Comparison of ENCODE assay signal across 8 cellular contexts in genomic region chr12:7219599-7220243, GRCh38. TPM values are rescaled to one million over a fixed set of nuclear protein-coding genes. Genes with fewer than 3 reads are reported as not detected.
DNase-seq lines count a peak whose midpoint lies in the region; ATAC-seq, FAIRE-seq and TF ChIP-seq lines count a peak whose summit lies in the region.

No MANE protein-coding gene starts in this region.

- H3K4me3 ChIP-seq in WI38 (ENCODE audit: low read depth, low read length) (no peak overlapping the region), cardiac fibroblast (replicated peaks in 1 of 2; ENCODE audit: low read depth in 2 of 2, low read length in 2 of 2) (no peak overlapping the region), kidney epithelial cell (ENCODE audit: low read depth, low read length) (no peak overlapping the region)

- DNase-seq in NCI-H2171 treated with DMSO at 0.1 percent for 48 hours (lab: John Stamatoyannopoulos, UW) (peak; percentile 99), cardiac fibroblast (ENCODE audit: low read depth in 2 of 2) (peak; percentile 83 to 85), kidney epithelial cell (ENCODE audit: low read depth) (peak; percentile 23)
- peak; percentile 68 for DNase-seq in stimulated activated CD4-positive, alpha-beta T cell treated with anti-CD3 and anti-CD28 coated beads, Interleukin-1b, Interleukin-23, amount 100 ng/mL, for 48 hours

- FAIRE-seq in A204.1 (lab: Jason Lieb, UNC) = peak; percentile 92

- H3K27me3 ChIP-seq in kidney epithelial cell (ENCODE audit: control insufficient read depth, insufficient read depth, low read length) = peaks cover 6% of the 10 kb centered on the region

- peak; percentile 73 for TF ChIP-seq CTCF in WI38 (IDR thresholded peaks at IDR 0.05; ENCODE audit: low read depth, low read length)
- peak; percentile 93 for TF ChIP-seq CTCF in cardiac fibroblast (IDR thresholded peaks at IDR 0.05; ENCODE audit: low read depth, low read length)
- TF ChIP-seq CTCF in kidney epithelial cell (IDR thresholded peaks at IDR 0.05; ENCODE audit: insufficient read depth, low read length, poor library complexity, severe bottlenecking) = peak; percentile 91

- H3K36me3 ChIP-seq in kidney epithelial cell (ENCODE audit: control insufficient read depth, insufficient read depth, low read length) = no peaks in the 10 kb centered on the region

- ATAC-seq in GM18909 (IDR thresholded peaks at IDR 0.05; ENCODE audit: poor library complexity, unreplicated experiment) (peak; percentile 41), GM19324 (IDR thresholded peaks at IDR 0.05; ENCODE audit: low FRiP score, unreplicated experiment) (no peak)

RNA-seq across cellular contexts. Expression of gene PEX5, which starts 30.2 kb away (rescaled TPM):
- total RNA-seq in kidney epithelial cell = 25.0 and 32.1 TPM in 2 replicates

Comparison
In these comparisons a context has a peak if more than half of its experiments do, and no peak if none do; other contexts are left out.
1. DNase-seq: peak in every context shown above with its lines; median percentile 99 in NCI-H2171 treated with DMSO at 0.1 percent for 48 hours; 84 in cardiac fibroblast; 68 in stimulated activated CD4-positive, alpha-beta T cell treated with anti-CD3 and anti-CD28 coated beads, Interleukin-1b, Interleukin-23, amount 100 ng/mL, for 48 hours; 23 in kidney epithelial cell.